1 cellular context compared by ENCODE assay signal in the genomic region with DNA sequence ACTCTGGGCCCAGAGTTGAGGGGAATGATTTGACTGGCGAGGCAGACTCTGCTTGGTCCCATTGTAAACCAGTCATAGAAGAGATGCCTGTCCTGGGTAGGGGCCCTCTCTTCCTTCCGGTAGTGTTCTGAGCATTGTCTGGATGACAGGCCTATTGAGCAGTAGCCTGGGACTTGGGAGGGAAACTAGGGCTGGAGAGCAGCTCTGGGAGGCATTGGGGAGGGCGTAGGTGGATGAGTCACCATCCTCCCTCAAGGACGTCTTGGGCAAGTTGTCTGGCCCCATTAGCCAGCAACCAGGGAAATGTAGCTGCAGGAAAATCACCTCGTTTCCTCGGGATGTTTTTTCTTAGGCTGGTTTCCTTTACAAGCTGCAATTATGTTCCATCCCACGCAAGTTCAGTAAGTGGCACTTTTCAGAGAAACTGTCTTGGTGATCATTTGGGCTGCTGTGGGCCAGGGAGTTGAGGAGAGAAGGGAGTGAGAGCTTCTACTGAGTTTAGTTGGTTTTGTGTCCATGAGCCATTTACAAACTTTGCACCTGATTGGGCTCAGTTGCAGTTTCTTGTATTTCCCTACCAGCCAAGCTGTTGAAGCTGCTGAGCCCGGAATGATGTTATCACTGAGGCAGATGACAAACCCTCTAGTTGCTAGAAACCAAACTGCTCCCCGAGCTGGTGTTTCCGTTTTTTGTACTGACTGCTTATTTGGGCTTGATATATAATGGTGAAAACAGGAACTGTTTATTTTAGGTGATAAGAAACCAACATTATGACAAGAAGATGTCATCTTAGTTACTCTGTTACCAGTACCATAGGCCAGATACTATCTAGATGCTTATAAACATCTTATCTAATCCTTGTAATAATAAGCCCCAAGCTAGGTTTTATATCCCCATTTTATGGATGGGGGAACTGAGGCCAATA.
TF ChIP-seq lines count a peak whose summit lies in the region.

No MANE protein-coding gene starts in this region.

TF ChIP-seq in GM12878, 131 proteins besides CTCF, POLR2A, EP300 and RAD21 (continued from another document and continues in another):
- TF ChIP-seq RELB (IDR thresholded peaks at IDR 0.05; ENCODE audit: low read depth) (0 out of 2 replicates have a peak, but pooled peaks have one; percentile 22), CREB1 (IDR thresholded peaks at IDR 0.05; ENCODE audit: low read depth) (peak; percentile 25), ATF2 (IDR thresholded peaks at IDR 0.05; ENCODE audit: low read length) (peak; percentile 47; the same call in 1 of the 2 replicates), RUNX3 (IDR thresholded peaks at IDR 0.05; ENCODE audit: low read length) (peak; percentile 63), ZNF384 (IDR thresholded peaks at IDR 0.05; ENCODE audit: borderline replicate concordance, low read depth, low read length) (peak; percentile 37; the same call in 1 of the 2 replicates), RAD51 (IDR thresholded peaks at IDR 0.05) (no peak), IKZF1 (conservative IDR thresholded peaks at IDR 0.05) (peak; percentile 80), MEF2B (IDR thresholded peaks at IDR 0.05; ENCODE audit: partially characterized antibody, poor library complexity, severe bottlenecking) (peak; percentile 66), PKNOX1 (IDR thresholded peaks at IDR 0.05) (no peak), ETV6 (conservative IDR thresholded peaks at IDR 0.05 in 1 of 2, IDR thresholded peaks at IDR 0.05 in 1 of 2; ENCODE audit: borderline replicate concordance in 1 of 2, low read depth in 1 of 2) (peak in 1 of 2 experiments; percentile 88; a peak in 2 of 4 replicates), IKZF2 (IDR thresholded peaks at IDR 0.05) (peak; percentile 49 to 65; a peak in 3 of 4 replicates), MTA2 (IDR thresholded peaks at IDR 0.05; ENCODE audit: low read depth) (0 out of 2 replicates have a peak, but pooled peaks have one; percentile 27), BCL11A (IDR thresholded peaks at IDR 0.05; ENCODE audit: low read depth, low read length) (peak; percentile 13; the same call in 1 of the 2 replicates), SRF (IDR thresholded peaks at IDR 0.05; ENCODE audit: low read depth in 2 of 2, low read length in 2 of 2) (peak; percentile 90 to 96), EED (IDR thresholded peaks at IDR 0.05; ENCODE audit: low read depth) (peak; percentile 90), PAX5 (IDR thresholded peaks at IDR 0.05; ENCODE audit: borderline replicate concordance, low read depth, low read length) (no peak), USF1 (IDR thresholded peaks at IDR 0.05; ENCODE audit: borderline replicate concordance, extremely low read length, insufficient read depth, low read depth, low read length) (no peak), SMARCA5 (IDR thresholded peaks at IDR 0.05) (peak; percentile 20; the same call in 1 of the 2 replicates), HDGF (IDR thresholded peaks at IDR 0.05) (peak; percentile 39; the same call in 1 of the 2 replicates), NBN (IDR thresholded peaks at IDR 0.05) (peak; percentile 22; the same call in 1 of the 2 replicates), SREBF2 (IDR thresholded peaks at IDR 0.05; ENCODE audit: low read length) (no peak), CBX5 (IDR thresholded peaks at IDR 0.05; ENCODE audit: low read depth) (peak; percentile 80; the same call in 1 of the 2 replicates), SMAD5 (IDR thresholded peaks at IDR 0.05; ENCODE audit: low read depth) (no peak), JUNB (IDR thresholded peaks at IDR 0.05) (0 out of 2 replicates have a peak, but pooled peaks have one; percentile 26), SKIL (IDR thresholded peaks at IDR 0.05; ENCODE audit: low read depth, poor library complexity, severe bottlenecking) (no peak), CEBPZ (IDR thresholded peaks at IDR 0.05; ENCODE audit: low read depth, low read length) (no peak), ZNF274 (IDR thresholded peaks at IDR 0.05; ENCODE audit: insufficient read depth, insufficient read length) (no peak), EGR1 (IDR thresholded peaks at IDR 0.05; ENCODE audit: borderline replicate concordance in 1 of 2, low read depth in 2 of 2, low read length in 2 of 2) (0 out of 3 replicates have a peak, but pooled peaks of 1 of the 2 experiments have one; percentile 25), GATAD2B (conservative IDR thresholded peaks at IDR 0.05; ENCODE audit: low read depth) (0 out of 2 replicates have a peak, but pooled peaks have one; percentile 45), MTA3 (IDR thresholded peaks at IDR 0.05; ENCODE audit: borderline replicate concordance, low read length) (0 out of 2 replicates have a peak, but pooled peaks have one; percentile 19), ESRRA (IDR thresholded peaks at IDR 0.05; ENCODE audit: low read length) (no peak; the same call in 1 of the 2 replicates), MEF2A (IDR thresholded peaks at IDR 0.05; ENCODE audit: insufficient read depth, low read depth, low read length) (peak; percentile 79; the same call in 1 of the 2 replicates), DPF2 (IDR thresholded peaks at IDR 0.05) (peak; percentile 58; the same call in 1 of the 2 replicates), POLR2AphosphoS5 (IDR thresholded peaks at IDR 0.05; ENCODE audit: low read length) (peak; percentile 56; the same call in 1 of the 2 replicates), SMC3 (IDR thresholded peaks at IDR 0.05; ENCODE audit: borderline replicate concordance, low read length) (0 out of 2 replicates have a peak, but pooled peaks have one; percentile 30), KDM1A (IDR thresholded peaks at IDR 0.05; ENCODE audit: borderline replicate concordance) (no peak), ELK1 (IDR thresholded peaks at IDR 0.05; ENCODE audit: low read depth, low read length) (peak; percentile 92; the same call in 1 of the 2 replicates)
- TF ChIP-seq, protein P1, sequence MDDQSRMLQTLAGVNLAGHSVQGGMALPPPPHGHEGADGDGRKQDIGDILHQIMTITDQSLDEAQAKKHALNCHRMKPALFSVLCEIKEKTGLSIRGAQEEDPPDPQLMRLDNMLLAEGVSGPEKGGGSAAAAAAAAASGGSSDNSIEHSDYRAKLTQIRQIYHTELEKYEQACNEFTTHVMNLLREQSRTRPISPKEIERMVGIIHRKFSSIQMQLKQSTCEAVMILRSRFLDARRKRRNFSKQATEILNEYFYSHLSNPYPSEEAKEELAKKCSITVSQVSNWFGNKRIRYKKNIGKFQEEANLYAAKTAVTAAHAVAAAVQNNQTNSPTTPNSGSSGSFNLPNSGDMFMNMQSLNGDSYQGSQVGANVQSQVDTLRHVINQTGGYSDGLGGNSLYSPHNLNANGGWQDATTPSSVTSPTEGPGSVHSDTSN (IDR thresholded peaks at IDR 0.05; ENCODE audit: insufficient replicate concordance, low read depth, low read length), result no peak
- TF ChIP-seq, protein P2, sequence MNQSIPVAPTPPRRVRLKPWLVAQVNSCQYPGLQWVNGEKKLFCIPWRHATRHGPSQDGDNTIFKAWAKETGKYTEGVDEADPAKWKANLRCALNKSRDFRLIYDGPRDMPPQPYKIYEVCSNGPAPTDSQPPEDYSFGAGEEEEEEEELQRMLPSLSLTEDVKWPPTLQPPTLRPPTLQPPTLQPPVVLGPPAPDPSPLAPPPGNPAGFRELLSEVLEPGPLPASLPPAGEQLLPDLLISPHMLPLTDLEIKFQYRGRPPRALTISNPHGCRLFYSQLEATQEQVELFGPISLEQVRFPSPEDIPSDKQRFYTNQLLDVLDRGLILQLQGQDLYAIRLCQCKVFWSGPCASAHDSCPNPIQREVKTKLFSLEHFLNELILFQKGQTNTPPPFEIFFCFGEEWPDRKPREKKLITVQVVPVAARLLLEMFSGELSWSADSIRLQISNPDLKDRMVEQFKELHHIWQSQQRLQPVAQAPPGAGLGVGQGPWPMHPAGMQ (IDR thresholded peaks at IDR 0.05; ENCODE audit: borderline replicate concordance), result no peak
- TF ChIP-seq, protein P3, sequence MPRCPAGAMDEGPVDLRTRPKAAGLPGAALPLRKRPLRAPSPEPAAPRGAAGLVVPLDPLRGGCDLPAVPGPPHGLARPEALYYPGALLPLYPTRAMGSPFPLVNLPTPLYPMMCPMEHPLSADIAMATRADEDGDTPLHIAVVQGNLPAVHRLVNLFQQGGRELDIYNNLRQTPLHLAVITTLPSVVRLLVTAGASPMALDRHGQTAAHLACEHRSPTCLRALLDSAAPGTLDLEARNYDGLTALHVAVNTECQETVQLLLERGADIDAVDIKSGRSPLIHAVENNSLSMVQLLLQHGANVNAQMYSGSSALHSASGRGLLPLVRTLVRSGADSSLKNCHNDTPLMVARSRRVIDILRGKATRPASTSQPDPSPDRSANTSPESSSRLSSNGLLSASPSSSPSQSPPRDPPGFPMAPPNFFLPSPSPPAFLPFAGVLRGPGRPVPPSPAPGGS (IDR thresholded peaks at IDR 0.05; ENCODE audit: borderline replicate concordance, insufficient read depth, low read depth, low read length, poor library complexity, severe bottlenecking), result peak; percentile 13
